In genomic region chr16:48369765-48370164, GRCh38 we compare ENCODE assay signal across 23 cellular contexts. TPM values are rescaled to one million over a fixed set of nuclear protein-coding genes. Genes with fewer than 3 reads are reported as not detected.
A peak's percentile ranks its signal among the peaks of the same experiment; 100 is the strongest.
DNase-seq lines count a peak whose midpoint lies in the region; ATAC-seq, FAIRE-seq and TF ChIP-seq lines count a peak whose summit lies in the region.
"Had no signal": no experiment of that assay in that cellular context is flagged by ENCODE, and none has a peak within 500 bp of the region (broad histone marks: within the 10 kb centered on the region; RNA-seq: fewer than 3 reads in every experiment).

No MANE protein-coding gene starts in this region.

- no peak overlapping the region for H4K91ac ChIP-seq in H9 (ENCODE audit: insufficient read length, low read depth, low read length)

- peak overlapping the region; percentile 21 for H3K27ac Mint-ChIP-seq in CD4-positive, alpha-beta T cell
- peak overlapping the region in 1 of 3 experiments; percentile 87; a peak in 2 of 7 replicates for H3K27ac Mint-ChIP-seq in H9

- H3K27me3 ChIP-seq in CD4-positive, alpha-beta T cell (ENCODE audit: control insufficient read depth, insufficient read depth, low read length), result no peaks in the 10 kb centered on the region
- H3K27me3 ChIP-seq in H9 (ENCODE audit: insufficient read depth, low read length), result no peaks in the 10 kb centered on the region
- no peaks in the 10 kb centered on the region for H3K27me3 ChIP-seq in K562 (ENCODE audit: control insufficient read depth in 2 of 2, insufficient read depth in 2 of 2, low read length in 2 of 2)
- H3K27me3 ChIP-seq in mesendoderm (ENCODE audit: insufficient read depth, low read length, poor library complexity), result no peaks in the 10 kb centered on the region
- no peaks in the 10 kb centered on the region for H3K27me3 ChIP-seq in left ventricle myocardium inferior (ENCODE audit: low read depth)
- H3K27me3 ChIP-seq: BLaER1 had no signal

- no TSS peak for BruUV-seq in K562 (replicated peaks; lab: Mats Ljungman, UMichigan)

- H3K4me3 Mint-ChIP-seq in CD4-positive, alpha-beta T cell, result no peak overlapping the region
- H3K4me3 Mint-ChIP-seq in H9, result no peak overlapping the region
- H3K4me3 Mint-ChIP-seq: CD4-positive, alpha-beta memory T cell had no signal

- no peak for TF ChIP-seq CTCF in CD4-positive, alpha-beta T cell (IDR thresholded peaks at IDR 0.05)
- no peak for TF ChIP-seq CTCF in H9 (conservative IDR thresholded peaks at IDR 0.05)
- no peak for TF ChIP-seq CTCF in K562 (IDR thresholded peaks at IDR 0.05 in 2 of 3, conservative IDR thresholded peaks at IDR 0.05 in 1 of 3; ENCODE audit: insufficient read depth in 2 of 3, low read depth in 1 of 3, low read length in 3 of 3)
- TF ChIP-seq CTCF in left ventricle myocardium inferior (IDR thresholded peaks at IDR 0.05; ENCODE audit: borderline replicate concordance), result no peak
- no peak for TF ChIP-seq CTCF in lower leg skin (IDR thresholded peaks at IDR 0.05)

- H3K4ac ChIP-seq in H9 (ENCODE audit: low read depth, low read length) (no peak overlapping the region), mesendoderm (ENCODE audit: low read depth, low read length) (no peak overlapping the region)

- in situ Hi-C loops in K562 (cut with MboI) (no loop called here), ACHN (cut with HindIII; ENCODE audit: low pct_ligation_motif_present, low pct_unique_long_range_greater_than_20kb, low sequenced_read_pairs) (no loop called here)

- no peaks in the 10 kb centered on the region for H3K9me1 ChIP-seq in K562 (ENCODE audit: control insufficient read depth, insufficient read depth, low read length)

- H3K18ac ChIP-seq in H9 (ENCODE audit: insufficient read length, low read depth, low read length), result no peak overlapping the region
- H3K18ac ChIP-seq in mesendoderm (ENCODE audit: low read length), result no peak overlapping the region

- H3K9me3 ChIP-seq in CD4-positive, alpha-beta T cell (ENCODE audit: control insufficient read depth, low read length), result no peaks in the 10 kb centered on the region
- H3K9me3 ChIP-seq in H9 (ENCODE audit: control insufficient read depth, low read depth, low read length) (no peaks in the 10 kb centered on the region), K562 (replicated peaks; ENCODE audit: control insufficient read depth, insufficient read depth, low read depth, low read length) (no peaks in the 10 kb centered on the region), left ventricle myocardium inferior (replicated peaks) (no peaks in the 10 kb centered on the region)
- H3K9me3 ChIP-seq: BLaER1 had no signal

- TF ChIP-seq RAD21 in K562 (CRISPR knock-in tag; conservative IDR thresholded peaks at IDR 0.05 in 1 of 2, IDR thresholded peaks at IDR 0.05 in 1 of 2), result no peak

- H2AK5ac ChIP-seq in H9 (ENCODE audit: insufficient read length, low read length) (no peak overlapping the region), mesendoderm (ENCODE audit: low read length) (no peak overlapping the region)

- H2BK120ac ChIP-seq in H9 (ENCODE audit: low read depth, low read length, poor library complexity, severe bottlenecking) (peak overlapping the region; percentile 44), mesendoderm (ENCODE audit: low read depth, low read length) (no peak overlapping the region)

- POLR2A ChIA-PET in CD4-positive, alpha-beta T cell (lab: Charles Lee), result interaction anchor here (0.7 to 6.4 kb wide), 4 partner anchors 9 to 243 kb away, joined by 3 to 118 read pairs (median 4); partner anchors contain the start of gene SIAH1
- POLR2A ChIA-PET in K562 (lab: Yijun Ruan, JAX), result interaction anchor here (1.2 to 2.1 kb wide), 5 partner anchors 8 to 16 kb away, joined by 3 to 16 read pairs (median 4); partner anchors contain the start of gene SIAH1

- no CpG with 5 or more reads among the region's 1 CpG for WGBS in H9 (ENCODE audit: extremely low coverage, insufficient read length, low lambda C conversion rate)
- 73% methylated on average over 1 of the region's 1 CpG for WGBS in K562 (ENCODE audit: insufficient coverage, low coverage, missing lambda C conversion rate)
- WGBS in mesendoderm (ENCODE audit: extremely low coverage, insufficient coverage, low lambda C conversion rate), result no CpG with 5 or more reads among the region's 1 CpG
- WGBS in lower leg skin, 2 donors, result 75 to 78% methylated on average over 1 of the region's 1 CpG

- H2BK12ac ChIP-seq in H9 (ENCODE audit: insufficient read length, low read depth, low read length), result no peak overlapping the region

- H2BK20ac ChIP-seq in H9 (ENCODE audit: low read depth, low read length, poor library complexity, severe bottlenecking), result no peak overlapping the region

- FAIRE-seq in K562 (lab: Jason Lieb, UNC), result no peak
- FAIRE-seq: G401.6, GM12892 had no signal

- peaks cover 51% of the 10 kb centered on the region for H3K4me1 Mint-ChIP-seq in CD4-positive, alpha-beta T cell (ENCODE audit: low read depth)
- peaks cover 34 to 35% of the 10 kb centered on the region in 2 experiments for H3K4me1 Mint-ChIP-seq in H9

- no peak for TF ChIP-seq EP300 in K562 (IDR thresholded peaks at IDR 0.05; ENCODE audit: low read length)

- H2BK15ac ChIP-seq in H9 (ENCODE audit: low read depth, low read length) (no peak overlapping the region), mesendoderm (replicated peaks; ENCODE audit: low read depth) (no peak overlapping the region)

- H2AFZ ChIP-seq in H9 (ENCODE audit: low read length) (no peak overlapping the region), K562 (ENCODE audit: low read depth, low read length) (no peak overlapping the region)
- H2AFZ ChIP-seq: GM23248 had no signal

- H3K79me2 ChIP-seq in H9 (ENCODE audit: insufficient read depth, low read length) (peaks cover 44% of the 10 kb centered on the region), K562 (ENCODE audit: control insufficient read depth, insufficient read depth, low read length) (peaks cover 98% of the 10 kb centered on the region), mesendoderm (ENCODE audit: control insufficient read depth, insufficient read depth, low read length) (peaks cover 75% of the 10 kb centered on the region)

- no peak overlapping the region for H3K14ac ChIP-seq in H9 (ENCODE audit: insufficient read depth, low read length)

- no peak for TF ChIP-seq POLR2A in K562 (conservative IDR thresholded peaks at IDR 0.05)
- TF ChIP-seq POLR2A in lower leg skin (IDR thresholded peaks at IDR 0.05), result no peak

- H3K4me2 ChIP-seq in H9 (ENCODE audit: insufficient read depth, insufficient read length, low read length) (no peak overlapping the region), K562 (ENCODE audit: insufficient read depth, low read length) (no peak overlapping the region), mesendoderm (ENCODE audit: low read length) (no peak overlapping the region)
- H3K4me2 ChIP-seq: BLaER1 had no signal

- ATAC-seq in CD4-positive, alpha-beta T cell (ENCODE audit: poor library complexity), result no peak
- ATAC-seq in K562 (no peak), GM19467 (IDR thresholded peaks at IDR 0.05; ENCODE audit: unreplicated experiment) (no peak)
- ATAC-seq: HCT116, Right ventricle myocardium inferior had no signal

- intact Hi-C loops in CD4-positive, alpha-beta T cell (cut with DNase I, micrococcal nuclease), result no loop called here
- intact Hi-C loops in K562 (cut with micrococcal nuclease), result loop anchor here (5.0 kb wide), 1 partner anchor 253 kb away; no protein-coding TSS in a partner anchor
- intact Hi-C loops in left ventricle myocardium inferior (cut with micrococcal nuclease), result no loop called here
- intact Hi-C loops in lower leg skin (cut with DNase I; ENCODE audit: low total_unique reads), result no loop called here

- H3K23ac ChIP-seq in H9 (ENCODE audit: insufficient read length, low read depth, low read length) (no peak overlapping the region), mesendoderm (ENCODE audit: low read length) (no peak overlapping the region)

- H3K9ac ChIP-seq in H9 (ENCODE audit: extremely low read depth, insufficient read length, low read length), result no peak overlapping the region
- no peak overlapping the region for H3K9ac ChIP-seq in K562 (ENCODE audit: insufficient read depth in 1 of 2, low read depth in 2 of 2, low read length in 2 of 2)
- H3K9ac ChIP-seq in mesendoderm (ENCODE audit: low read length), result no peak overlapping the region
- H3K9ac ChIP-seq: BLaER1, GM23248 had no signal

- no peaks in the 10 kb centered on the region for H3K27me3 Mint-ChIP-seq in CD4-positive, alpha-beta T cell
- no peaks in the 10 kb centered on the region for H3K27me3 Mint-ChIP-seq in H9 (ENCODE audit: low read depth)
- H3K27me3 Mint-ChIP-seq: CD4-positive, alpha-beta memory T cell had no signal

- H3K56ac ChIP-seq in H9 (ENCODE audit: insufficient read length, low read depth, low read length), result no peak overlapping the region
- H3K56ac ChIP-seq in mesendoderm (ENCODE audit: low read length), result no peak overlapping the region

- H4K8ac ChIP-seq in H9 (replicated peaks; ENCODE audit: insufficient read length, low read depth, low read length), result no peak overlapping the region
- H4K8ac ChIP-seq in mesendoderm (ENCODE audit: low read depth, low read length), result no peak overlapping the region

- CTCF ChIA-PET in CD4-positive, alpha-beta T cell (lab: Charles Lee), result interaction anchor here (1.3 to 1.5 kb wide), 3 partner anchors 16 to 261 kb away, joined by 4 to 5 read pairs (median 4); no protein-coding TSS in a partner anchor
- CTCF ChIA-PET in K562 (lab: Yijun Ruan, JAX; ENCODE audit: low intra/inter-chr PET ratio), result no interaction called here

- H3K36me3 ChIP-seq in K562 (ENCODE audit: control insufficient read depth, insufficient read depth, low read length), result no peaks in the 10 kb centered on the region
- no peaks in the 10 kb centered on the region for H3K36me3 ChIP-seq in mesendoderm (ENCODE audit: control insufficient read depth, insufficient read depth, low read length)
- H3K36me3 ChIP-seq in left ventricle myocardium inferior, result no peaks in the 10 kb centered on the region

- H3K36me3 Mint-ChIP-seq in CD4-positive, alpha-beta T cell (ENCODE audit: low read depth), result peaks cover 6% of the 10 kb centered on the region
- no peaks in the 10 kb centered on the region; a peak in 1 of 7 replicates for H3K36me3 Mint-ChIP-seq in H9 (ENCODE audit: insufficient read depth in 1 of 3, low read depth in 3 of 3)

- H3K4me1 ChIP-seq in H9 (ENCODE audit: insufficient read depth, low read length) (peaks cover 6% of the 10 kb centered on the region; the same call in 1 of the 2 replicates), K562 (replicated peaks in 1 of 2; ENCODE audit: control insufficient read depth in 2 of 2, insufficient read depth in 2 of 2, low read length in 2 of 2) (peaks cover 13 to 33% of the 10 kb centered on the region in 2 experiments), mesendoderm (ENCODE audit: control insufficient read depth, low read depth, low read length) (peaks cover 8% of the 10 kb centered on the region), left ventricle myocardium inferior (peaks cover 93% of the 10 kb centered on the region)

- DNase-seq in CD4-positive, alpha-beta T cell, result no peak
- no peak for DNase-seq in H9
- no peak for DNase-seq in K562 (ENCODE audit: extremely low read depth in 1 of 4, low spot score in 3 of 4)
- peak; percentile 57 for DNase-seq in mesendoderm
- DNase-seq in ACHN, result no peak
- no peak for DNase-seq in left ventricle myocardium inferior
- no peak for DNase-seq in lower leg skin (ENCODE audit: low spot score in 2 of 2)
- DNase-seq: Calu3; CD4-positive, alpha-beta memory T cell; GM23248; KBM-7; MM.1S; NCI-H1105; NCI-H2029 treated with DMSO at 0.1 percent for 48 hours; NCI-H526; SW 1271 had no signal

- H4K5ac ChIP-seq in H9 (ENCODE audit: insufficient read length, low read depth, low read length) (no peak overlapping the region), mesendoderm (ENCODE audit: low read length) (no peak overlapping the region)

- no peaks in the 10 kb centered on the region for H3K9me3 Mint-ChIP-seq in CD4-positive, alpha-beta T cell
- no peaks in the 10 kb centered on the region; a peak in 1 of 5 replicates for H3K9me3 Mint-ChIP-seq in H9
- H3K9me3 Mint-ChIP-seq: CD4-positive, alpha-beta memory T cell had no signal

- H3T11ph ChIP-seq in H9 (ENCODE audit: low read length), result no peak overlapping the region

- no peak overlapping the region for H3K4me3 ChIP-seq in K562
- H3K4me3 ChIP-seq in mesendoderm (ENCODE audit: low read length), result no peak overlapping the region
- no peak overlapping the region for H3K4me3 ChIP-seq in left ventricle myocardium inferior
- no peak overlapping the region for H3K4me3 ChIP-seq in lower leg skin (ENCODE audit: low read depth, poor library complexity, severe bottlenecking)
- H3K4me3 ChIP-seq: BLaER1, GM23248, SK-N-MC had no signal

- H3K23me2 ChIP-seq in H9 (ENCODE audit: insufficient read length, low read depth, low read length, poor library complexity, severe bottlenecking), result peaks cover 4% of the 10 kb centered on the region

- H3K79me1 ChIP-seq in H9 (ENCODE audit: insufficient read depth, low read depth, low read length, poor library complexity, severe bottlenecking) (no peaks in the 10 kb centered on the region), mesendoderm (ENCODE audit: low read length) (peaks cover 6% of the 10 kb centered on the region)

- H4K20me1 ChIP-seq in H9 (ENCODE audit: control insufficient read depth, insufficient read depth, insufficient read length) (no peaks in the 10 kb centered on the region), K562 (replicated peaks; ENCODE audit: control insufficient read depth, insufficient read depth, low read length) (peaks cover 20% of the 10 kb centered on the region)

- H2BK5ac ChIP-seq in H9 (ENCODE audit: insufficient read length, low read length) (no peak overlapping the region), mesendoderm (ENCODE audit: low read length) (no peak overlapping the region)

- H3K27ac ChIP-seq in CD4-positive, alpha-beta T cell (ENCODE audit: low read depth, low read length), result no peak overlapping the region
- H3K27ac ChIP-seq in H9 (ENCODE audit: insufficient read length, low read depth, low read length), result no peak overlapping the region
- H3K27ac ChIP-seq in K562 (ENCODE audit: extremely low read depth, low read depth, low read length), result no peak overlapping the region
- no peak overlapping the region for H3K27ac ChIP-seq in mesendoderm (ENCODE audit: low read depth, low read length)
- H3K27ac ChIP-seq in left ventricle myocardium inferior (replicated peaks), result no peak overlapping the region
- H3K27ac ChIP-seq: BLaER1, GM23248, SK-N-MC had no signal

RNA-seq across cellular contexts. Expression of gene SIAH1, which starts 15.4 kb away (rescaled TPM):
- total RNA-seq in CD4-positive, alpha-beta T cell, result 10 to 100 TPM; 40.9 to 43.0 TPM
- total RNA-seq in H9 (2021), result 32.8 and 33.2 TPM in 2 replicates
- 28.3 and 61.3 TPM in 2 replicates for total RNA-seq in K562 (2011; cell fraction: chromatin; rRNA removed; ENCODE audit: low replicate concordance)
- total RNA-seq in K562 (2011; cell fraction: nucleolus; rRNA removed), result 17.8 and 25.7 TPM in 2 replicates
- 37.4 and 58.5 TPM in 2 replicates for total RNA-seq in K562 (2011; cell fraction: nucleoplasm; rRNA removed)
- 10.9 and 11.2 TPM in 2 replicates for total RNA-seq in K562 (2014; rRNA removed)
- 14.3 and 17.4 TPM in 2 replicates for total RNA-seq in K562 (2014; rRNA removed; fragmentation: Illumina TruSeq; extraction: Trizol)
- 12.5 and 12.7 TPM in 2 replicates for total RNA-seq in K562 (2015; rRNA removed; fragmentation: Illumina TruSeq; extraction: Trizol)
- total RNA-seq in K562 (2021), result 11.9 and 13.7 TPM in 2 replicates
- 11.7 and 13.0 TPM in 2 replicates for polyA plus RNA-seq in K562 (2011; rRNA removed)
- polyA plus RNA-seq in K562 (2011; cell fraction: cytosol; rRNA removed), result 9.5 and 11.8 TPM in 2 replicates
- polyA plus RNA-seq in K562 (2011; cell fraction: nucleus; rRNA removed), result 9.6 and 15.1 TPM in 2 replicates
- 9.5 and 13.5 TPM in 2 replicates for polyA plus RNA-seq in K562 (2012)
- 13.1 and 13.5 TPM in 2 replicates for polyA plus RNA-seq in K562 (2014; fragmentation: Illumina TruSeq; extraction: Trizol)
- 1 to 10 TPM; 4.1 to 6.5 TPM for polyA plus RNA-seq in K562 (2014; fragmentation: Nextera tagmentation; extraction: Ambion mirVana)
- 9.6 and 14.0 TPM in 2 replicates for polyA plus RNA-seq in K562 (2014; rRNA removed)
- polyA minus RNA-seq in K562 (2011; rRNA and poly(A)+ RNA removed), result 18.0 and 18.4 TPM in 2 replicates
- 6.7 and 9.7 TPM in 2 replicates for polyA minus RNA-seq in K562 (2011; cell fraction: cytosol; rRNA and poly(A)+ RNA removed)
- 9.2 and 18.0 TPM in 2 replicates for polyA minus RNA-seq in K562 (2011; cell fraction: nucleus; rRNA and poly(A)+ RNA removed)
- polyA plus RNA-seq in mesendoderm (2013, experiment 1 of 2), result 35.5 TPM
- 34.9 TPM for polyA plus RNA-seq in mesendoderm (2013, experiment 2 of 2)
- 11.5 TPM for total RNA-seq in left ventricle myocardium inferior
- 10 to 100 TPM; 20.6 to 37.6 (median 34.4) TPM for total RNA-seq in lower leg skin
